ENCODE assay signal across 25 cellular contexts in the genomic region with DNA sequence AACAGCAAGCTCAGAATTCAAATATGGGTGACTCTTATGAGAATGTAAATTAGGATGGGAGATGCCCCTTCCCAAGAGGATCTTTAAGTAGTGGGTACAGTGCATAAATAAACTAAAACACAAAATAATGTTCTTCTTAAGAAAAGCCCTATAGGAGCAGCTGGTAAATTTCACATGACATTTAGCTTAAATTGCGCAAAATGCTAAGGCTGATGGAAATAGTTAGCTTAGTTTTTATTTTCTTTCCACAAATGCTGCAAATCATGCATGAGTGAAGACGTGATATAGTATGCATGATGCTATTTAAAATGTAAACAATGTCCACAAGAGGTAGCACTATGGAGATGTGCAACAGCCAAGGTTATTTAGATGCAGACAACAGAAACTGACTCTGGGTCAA.
"Had no signal": no experiment of that assay in that cellular context is flagged by ENCODE, and none has a peak within 500 bp of the region (broad histone marks: within the 10 kb centered on the region; RNA-seq: fewer than 3 reads in every experiment).

No MANE protein-coding gene starts in this region.

- H3K9ac ChIP-seq: neural progenitor cell, parathyroid adenoma had no signal

- DNase-seq: occipital lobe; ovary; posterior cingulate gyrus; psoas muscle; right cardiac atrium; right lobe of liver; sigmoid colon; small intestine; stimulated activated CD4-positive, alpha-beta T cell treated with anti-CD3 and anti-CD28 coated beads, Interleukin-15, amount 100 ng/mL, for 24 hours; stimulated activated CD4-positive, alpha-beta T cell treated with anti-CD3 and anti-CD28 coated beads, Interleukin-2, amount 100 ng/mL, for 24 hours; stimulated activated CD4-positive, alpha-beta T cell treated with anti-CD3 and anti-CD28 coated beads, Interleukin-2, amount 100 ng/mL, for 48 hours; stimulated activated CD4-positive, alpha-beta T cell treated with anti-CD3 and anti-CD28 coated beads, Interleukin-4, amount 100 ng/mL, for 24 hours; stimulated activated naive B cell treated with anti-CD40 and anti-IgM and Interleukin-4, amounts not matched to agents 10 μg/mL and 1 μg/mL and 100 μg/mL, for 72 hours; stimulated activated naive CD4-positive, alpha-beta T cell treated with Interleukin-2 at 50 U/mL for 16 hours; stomach; thyroid gland; trophoblast cell; upper lobe of left lung had no signal

- ATAC-seq: natural killer cell treated with Interleukin-12 subunit alpha and Interleukin-12 subunit beta and Interleukin-15 and Interleukin-18, amount 100 ng/mL, for 72 hours; psoas muscle; right cardiac atrium; right lobe of liver; stimulated activated effector memory CD8-positive, alpha-beta T cell treated with anti-CD3 and anti-CD28 coated beads, Interleukin-12 subunit alpha, Interleukin-12 subunit beta, amount 100 ng/mL, for 72 hours; stimulated activated naive B cell treated with anti-CD40 and anti-IgM and Interleukin-4, amounts not matched to agents 10 μg/mL and 1 μg/mL and 100 μg/mL, for 72 hours had no signal

- H2AFZ ChIP-seq: neural progenitor cell, parathyroid adenoma had no signal

- H3K36me3 ChIP-seq: neural progenitor cell, ovary, right lobe of liver, sigmoid colon, stomach, thoracic aorta, thyroid gland, tibial nerve, upper lobe of left lung, vagina had no signal

- H3K4me3 ChIP-seq: neural progenitor cell, ovary, psoas muscle, right lobe of liver, sigmoid colon, stomach, thoracic aorta, thyroid gland, tibial nerve, upper lobe of left lung, vagina had no signal

- H3K4me1 ChIP-seq: neural progenitor cell, parathyroid adenoma, psoas muscle, right lobe of liver, sigmoid colon, stomach, thyroid gland, tibial nerve, upper lobe of left lung, vagina had no signal

- H3K9me3 ChIP-seq: ovary, psoas muscle, right lobe of liver, sigmoid colon, stomach, thoracic aorta, thyroid gland, tibial nerve, vagina had no signal

- H3K27me3 ChIP-seq: neural progenitor cell, right lobe of liver, sigmoid colon, stomach, thyroid gland, tibial nerve, upper lobe of left lung, vagina had no signal

- H3K4me2 ChIP-seq: neural progenitor cell had no signal

- H3K27ac ChIP-seq: neural progenitor cell, ovary, parathyroid adenoma, psoas muscle, right lobe of liver, sigmoid colon, stomach, thoracic aorta, thyroid gland, tibial nerve, upper lobe of left lung, vagina had no signal
